Comparison of ENCODE assay signal across 8 cellular contexts in genomic region chr15:90482124-90483011, GRCh38. TPM values are rescaled to one million over a fixed set of nuclear protein-coding genes. Genes with fewer than 3 reads are reported as not detected.
A peak's percentile ranks its signal among the peaks of the same experiment; 100 is the strongest.
DNase-seq lines count a peak whose midpoint lies in the region; ATAC-seq and TF ChIP-seq lines count a peak whose summit lies in the region.

No MANE protein-coding gene starts in this region.

- 57 to 64% (median 60%) methylated on average over 7 of the region's 7 CpGs for WGBS in heart left ventricle, 4 donors

- H3K4me3 Mint-ChIP-seq in CD14-positive monocyte = no peak overlapping the region

- H3K27me3 ChIP-seq in adipocyte (replicated peaks; ENCODE audit: control insufficient read depth, insufficient read depth, low read length) (no peaks in the 10 kb centered on the region), heart left ventricle (no peaks in the 10 kb centered on the region)

- H3K36me3 ChIP-seq in adipocyte (ENCODE audit: control insufficient read depth, insufficient read depth, low read length, severe bottlenecking) (peaks cover 81% of the 10 kb centered on the region), heart left ventricle (peaks cover 6 to 100% (median 100%) of the 10 kb centered on the region in 9 donors)

- H3K9me3 Mint-ChIP-seq in CD14-positive monocyte = no peaks in the 10 kb centered on the region

- H3K27ac ChIP-seq in heart left ventricle = no peak overlapping the region

- no peak overlapping the region for H3K9ac ChIP-seq in adipocyte (ENCODE audit: low read length)

- peak overlapping the region in 3 of 7 donors; percentile 50 to 78 (median 72) for H3K27ac Mint-ChIP-seq in CD14-positive monocyte

- H3K4me3 ChIP-seq in adipocyte (ENCODE audit: low read length) (no peak overlapping the region), heart left ventricle (no peak overlapping the region)

- ATAC-seq in heart left ventricle = peak; percentile 47 to 68 (median 62)
- ATAC-seq in GM21825 (IDR thresholded peaks at IDR 0.05; ENCODE audit: unreplicated experiment) = no peak
- ATAC-seq in GM18511 (IDR thresholded peaks at IDR 0.05; ENCODE audit: unreplicated experiment) = no peak

- H3K27me3 Mint-ChIP-seq in CD14-positive monocyte (ENCODE audit: low read depth in 3 of 3) = peaks cover 0 to 2% (median 0%) of the 10 kb centered on the region in 3 donors

- DNase-seq in CD14-positive monocyte (ENCODE audit: low spot score) = no peak
- peak; percentile 52 for DNase-seq in HCEC 1CT
- peak; percentile 41 for DNase-seq in RPMI8226
- DNase-seq in adipocyte (ENCODE audit: low read depth) = peak; percentile 78
- peak in 2 of 5 donors; percentile 23 to 40 for DNase-seq in heart left ventricle
- DNase-seq in pulmonary artery endothelial cell (ENCODE audit: low read depth, low spot score) = peak; percentile 20

- no peak for TF ChIP-seq POLR2A in heart left ventricle (IDR thresholded peaks at IDR 0.05)

- peak; percentile 73 for TF ChIP-seq CTCF in CD14-positive monocyte (IDR thresholded peaks at IDR 0.05)
- TF ChIP-seq CTCF in heart left ventricle (IDR thresholded peaks at IDR 0.05) = peak; percentile 57 to 88 (median 72)

- H3K4me1 ChIP-seq in adipocyte (ENCODE audit: control insufficient read depth, insufficient read depth, low read length) (no peaks in the 10 kb centered on the region), heart left ventricle (peaks cover 0 to 6% (median 0%) of the 10 kb centered on the region in 12 donors)

- H3K9me3 ChIP-seq in adipocyte (ENCODE audit: control insufficient read depth, low read length) (no peaks in the 10 kb centered on the region), heart left ventricle (no peaks in the 10 kb centered on the region)

- H3K4me1 Mint-ChIP-seq in CD14-positive monocyte = no peaks in the 10 kb centered on the region

- peaks cover 89 to 100% of the 10 kb centered on the region in 2 donors for H3K36me3 Mint-ChIP-seq in CD14-positive monocyte

- intact Hi-C loops in CD14-positive monocyte (cut with micrococcal nuclease) (loop anchor here (2.0 to 10.0 kb wide), 2 partner anchors 158 to 162 kb away; no protein-coding TSS in a partner anchor), heart left ventricle (cut with DNase I) (loop anchor here in 9 of 10 donors (1.0 to 5.0 kb wide), 6 partner anchors 120 to 162 kb away; no protein-coding TSS in a partner anchor)

RNA-seq across cellular contexts. Expression of gene CRTC3, which starts 47.4 kb away (rescaled TPM):
- polyA plus RNA-seq in CD14-positive monocyte = 10 to 100 TPM in 1 of 2 donors, 1 to 10 TPM in 1; 6.0 to 12.2 TPM
- total RNA-seq in heart left ventricle = 10 to 100 TPM; 21.5 to 42.2 (median 26.8) TPM
- 10 to 100 TPM; 12.0 to 22.6 TPM for polyA plus RNA-seq in heart left ventricle
- total RNA-seq in pulmonary artery endothelial cell = 8.1 and 8.6 TPM in 2 replicates

Comparison
In these comparisons a context has a peak if more than half of its experiments do, and no peak if none do; other contexts are left out.
1. ATAC-seq: peak in heart left ventricle (4 of 4); none in GM21825 (single experiment) and GM18511 (single experiment).